ENCODE assay signal across 1 cellular context in the genomic region with DNA sequence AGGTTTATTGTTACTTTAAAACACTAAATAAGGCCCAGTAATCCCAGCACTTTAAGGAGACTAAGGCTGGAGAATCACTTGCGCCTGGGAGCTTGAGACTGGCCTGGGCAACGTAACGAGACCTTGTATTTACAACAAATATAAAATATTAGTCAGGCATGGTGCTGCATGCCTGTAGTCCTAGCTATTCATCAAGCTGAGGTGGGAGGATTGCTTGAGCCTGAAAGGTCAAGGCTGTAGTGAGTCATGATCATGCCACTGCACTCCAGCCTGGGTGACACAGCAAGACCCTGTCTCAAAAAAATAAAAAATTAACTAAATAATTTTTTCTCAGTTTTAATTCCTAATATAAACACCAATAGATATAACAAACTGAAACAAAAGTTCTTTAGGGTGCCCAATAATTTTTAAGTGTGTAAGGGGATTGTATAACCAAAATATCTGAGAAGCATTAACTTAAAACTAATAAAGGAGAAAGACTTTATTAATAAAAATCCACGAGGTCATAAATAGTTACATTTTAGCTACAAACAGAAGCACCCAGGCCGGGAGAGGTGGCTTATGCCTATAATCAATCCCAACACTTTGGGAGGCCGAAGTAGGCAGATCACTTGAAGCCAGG.
TF ChIP-seq lines count a peak whose summit lies in the region.

No MANE protein-coding gene starts in this region.

TF ChIP-seq in K562, 482 proteins besides CTCF, POLR2A, EP300 and RAD21 (continued from another document and continues in another):
- TF ChIP-seq, protein P1, sequence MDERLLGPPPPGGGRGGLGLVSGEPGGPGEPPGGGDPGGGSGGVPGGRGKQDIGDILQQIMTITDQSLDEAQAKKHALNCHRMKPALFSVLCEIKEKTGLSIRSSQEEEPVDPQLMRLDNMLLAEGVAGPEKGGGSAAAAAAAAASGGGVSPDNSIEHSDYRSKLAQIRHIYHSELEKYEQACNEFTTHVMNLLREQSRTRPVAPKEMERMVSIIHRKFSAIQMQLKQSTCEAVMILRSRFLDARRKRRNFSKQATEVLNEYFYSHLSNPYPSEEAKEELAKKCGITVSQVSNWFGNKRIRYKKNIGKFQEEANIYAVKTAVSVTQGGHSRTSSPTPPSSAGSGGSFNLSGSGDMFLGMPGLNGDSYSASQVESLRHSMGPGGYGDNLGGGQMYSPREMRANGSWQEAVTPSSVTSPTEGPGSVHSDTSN (CRISPR knock-in tag; IDR thresholded peaks at IDR 0.05; ENCODE audit: low read depth): no peak
- TF ChIP-seq, protein P1 (tag; conservative IDR thresholded peaks at IDR 0.05; ENCODE audit: low read depth): peak; percentile 85
- TF ChIP-seq MXI1 (IDR thresholded peaks at IDR 0.05; ENCODE audit: low read depth, low read length) (no peak), MYC (IDR thresholded peaks at IDR 0.05; ENCODE audit: low read depth, low read length) (peak; percentile 57; the same call in 1 of the 2 replicates), MYC (CRISPR knock-in tag; IDR thresholded peaks at IDR 0.05; ENCODE audit: borderline replicate concordance, low read depth) (no peak), ATF3 (IDR thresholded peaks at IDR 0.05) (peak; percentile 91), ATF3 (CRISPR knock-in tag; conservative IDR thresholded peaks at IDR 0.05) (no peak), ZNF592 (IDR thresholded peaks at IDR 0.05) (peak; percentile 94), NEUROD1 (IDR thresholded peaks at IDR 0.05; ENCODE audit: borderline replicate concordance, low read depth, low read length, partially characterized antibody) (peak; percentile 43), MTA3 (IDR thresholded peaks at IDR 0.05; ENCODE audit: borderline replicate concordance) (peak; percentile 30; the same call in 1 of the 2 replicates), CREM (IDR thresholded peaks at IDR 0.05; ENCODE audit: low read depth) (0 out of 2 replicates have a peak, but pooled peaks have one; percentile 16), NR2C2 (CRISPR knock-in tag; IDR thresholded peaks at IDR 0.05) (no peak), NR2C2 (tag; IDR thresholded peaks at IDR 0.05) (peak; percentile 89), TEAD4 (IDR thresholded peaks at IDR 0.05; ENCODE audit: low read length) (peak; percentile 32; the same call in 1 of the 2 replicates), TEAD4 (CRISPR knock-in tag; IDR thresholded peaks at IDR 0.05; ENCODE audit: borderline replicate concordance) (no peak), KHSRP (IDR thresholded peaks at IDR 0.05) (no peak), SIX5 (IDR thresholded peaks at IDR 0.05; ENCODE audit: borderline replicate concordance in 1 of 2, insufficient read depth in 1 of 2, low read depth in 1 of 2, low read length in 2 of 2) (no peak), SMARCE1 (IDR thresholded peaks at IDR 0.05) (peak; percentile 91), ZNF589 (CRISPR knock-in tag; IDR thresholded peaks at IDR 0.05; ENCODE audit: low read depth) (peak; percentile 49; the same call in 1 of the 2 replicates), ARID1B (IDR thresholded peaks at IDR 0.05) (peak; percentile 87), LEF1 (IDR thresholded peaks at IDR 0.05) (peak; percentile 56; the same call in 1 of the 2 replicates), SMAD3 (CRISPR knock-in tag; conservative IDR thresholded peaks at IDR 0.05) (0 out of 2 replicates have a peak, but pooled peaks have one; percentile 54), JUN (IDR thresholded peaks at IDR 0.05; ENCODE audit: borderline replicate concordance, low read depth, low read length) (peak; percentile 80; the same call in 1 of the 2 replicates), JUN (CRISPR knock-in tag; IDR thresholded peaks at IDR 0.05; ENCODE audit: borderline replicate concordance) (no peak), NFYB (IDR thresholded peaks at IDR 0.05; ENCODE audit: extremely low read depth, insufficient read length) (no peak), MYNN (IDR thresholded peaks at IDR 0.05) (no peak), MYNN (CRISPR knock-in tag; IDR thresholded peaks at IDR 0.05) (no peak), HBP1 (CRISPR knock-in tag; IDR thresholded peaks at IDR 0.05) (no peak), KDM4B (IDR thresholded peaks at IDR 0.05; ENCODE audit: borderline replicate concordance in 2 of 2, low read depth in 1 of 2) (no peak), MAFG (tag; conservative IDR thresholded peaks at IDR 0.05) (peak; percentile 60), MCM5 (IDR thresholded peaks at IDR 0.05; ENCODE audit: low read depth) (no peak), RCOR1 (IDR thresholded peaks at IDR 0.05; ENCODE audit: borderline replicate concordance in 1 of 2, low read depth in 2 of 2, low read length in 2 of 2) (peak in 1 of 2 experiments; percentile 7; a peak in 1 of 4 replicates), NFE2 (IDR thresholded peaks at IDR 0.05; ENCODE audit: low read depth) (peak; percentile 91), SMAD4 (CRISPR knock-in tag; conservative IDR thresholded peaks at IDR 0.05) (0 out of 2 replicates have a peak, but pooled peaks have one; percentile 33), STAT5A (IDR thresholded peaks at IDR 0.05; ENCODE audit: borderline replicate concordance, low read length) (no peak)
- TF ChIP-seq, protein P2, sequence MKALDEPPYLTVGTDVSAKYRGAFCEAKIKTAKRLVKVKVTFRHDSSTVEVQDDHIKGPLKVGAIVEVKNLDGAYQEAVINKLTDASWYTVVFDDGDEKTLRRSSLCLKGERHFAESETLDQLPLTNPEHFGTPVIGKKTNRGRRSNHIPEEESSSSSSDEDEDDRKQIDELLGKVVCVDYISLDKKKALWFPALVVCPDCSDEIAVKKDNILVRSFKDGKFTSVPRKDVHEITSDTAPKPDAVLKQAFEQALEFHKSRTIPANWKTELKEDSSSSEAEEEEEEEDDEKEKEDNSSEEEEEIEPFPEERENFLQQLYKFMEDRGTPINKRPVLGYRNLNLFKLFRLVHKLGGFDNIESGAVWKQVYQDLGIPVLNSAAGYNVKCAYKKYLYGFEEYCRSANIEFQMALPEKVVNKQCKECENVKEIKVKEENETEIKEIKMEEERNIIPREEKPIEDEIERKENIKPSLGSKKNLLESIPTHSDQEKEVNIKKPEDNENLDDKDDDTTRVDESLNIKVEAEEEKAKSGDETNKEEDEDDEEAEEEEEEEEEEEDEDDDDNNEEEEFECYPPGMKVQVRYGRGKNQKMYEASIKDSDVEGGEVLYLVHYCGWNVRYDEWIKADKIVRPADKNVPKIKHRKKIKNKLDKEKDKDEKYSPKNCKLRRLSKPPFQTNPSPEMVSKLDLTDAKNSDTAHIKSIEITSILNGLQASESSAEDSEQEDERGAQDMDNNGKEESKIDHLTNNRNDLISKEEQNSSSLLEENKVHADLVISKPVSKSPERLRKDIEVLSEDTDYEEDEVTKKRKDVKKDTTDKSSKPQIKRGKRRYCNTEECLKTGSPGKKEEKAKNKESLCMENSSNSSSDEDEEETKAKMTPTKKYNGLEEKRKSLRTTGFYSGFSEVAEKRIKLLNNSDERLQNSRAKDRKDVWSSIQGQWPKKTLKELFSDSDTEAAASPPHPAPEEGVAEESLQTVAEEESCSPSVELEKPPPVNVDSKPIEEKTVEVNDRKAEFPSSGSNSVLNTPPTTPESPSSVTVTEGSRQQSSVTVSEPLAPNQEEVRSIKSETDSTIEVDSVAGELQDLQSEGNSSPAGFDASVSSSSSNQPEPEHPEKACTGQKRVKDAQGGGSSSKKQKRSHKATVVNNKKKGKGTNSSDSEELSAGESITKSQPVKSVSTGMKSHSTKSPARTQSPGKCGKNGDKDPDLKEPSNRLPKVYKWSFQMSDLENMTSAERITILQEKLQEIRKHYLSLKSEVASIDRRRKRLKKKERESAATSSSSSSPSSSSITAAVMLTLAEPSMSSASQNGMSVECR (CRISPR knock-in tag; IDR thresholded peaks at IDR 0.05): no peak
- TF ChIP-seq, protein P3, sequence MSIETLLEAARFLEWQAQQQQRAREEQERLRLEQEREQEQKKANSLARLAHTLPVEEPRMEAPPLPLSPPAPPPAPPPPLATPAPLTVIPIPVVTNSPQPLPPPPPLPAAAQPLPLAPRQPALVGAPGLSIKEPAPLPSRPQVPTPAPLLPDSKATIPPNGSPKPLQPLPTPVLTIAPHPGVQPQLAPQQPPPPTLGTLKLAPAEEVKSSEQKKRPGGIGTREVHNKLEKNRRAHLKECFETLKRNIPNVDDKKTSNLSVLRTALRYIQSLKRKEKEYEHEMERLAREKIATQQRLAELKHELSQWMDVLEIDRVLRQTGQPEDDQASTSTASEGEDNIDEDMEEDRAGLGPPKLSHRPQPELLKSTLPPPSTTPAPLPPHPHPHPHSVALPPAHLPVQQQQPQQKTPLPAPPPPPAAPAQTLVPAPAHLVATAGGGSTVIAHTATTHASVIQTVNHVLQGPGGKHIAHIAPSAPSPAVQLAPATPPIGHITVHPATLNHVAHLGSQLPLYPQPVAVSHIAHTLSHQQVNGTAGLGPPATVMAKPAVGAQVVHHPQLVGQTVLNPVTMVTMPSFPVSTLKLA (conservative IDR thresholded peaks at IDR 0.05): peak in 1 of 2 experiments; percentile 43; a peak in 1 of 4 replicates
- TF ChIP-seq, protein P4, sequence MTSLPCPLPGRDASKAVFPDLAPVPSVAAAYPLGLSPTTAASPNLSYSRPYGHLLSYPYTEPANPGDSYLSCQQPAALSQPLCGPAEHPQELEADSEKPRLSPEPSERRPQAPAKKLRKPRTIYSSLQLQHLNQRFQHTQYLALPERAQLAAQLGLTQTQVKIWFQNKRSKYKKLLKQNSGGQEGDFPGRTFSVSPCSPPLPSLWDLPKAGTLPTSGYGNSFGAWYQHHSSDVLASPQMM (CRISPR knock-in tag; IDR thresholded peaks at IDR 0.05): no peak
- TF ChIP-seq, protein P5, sequence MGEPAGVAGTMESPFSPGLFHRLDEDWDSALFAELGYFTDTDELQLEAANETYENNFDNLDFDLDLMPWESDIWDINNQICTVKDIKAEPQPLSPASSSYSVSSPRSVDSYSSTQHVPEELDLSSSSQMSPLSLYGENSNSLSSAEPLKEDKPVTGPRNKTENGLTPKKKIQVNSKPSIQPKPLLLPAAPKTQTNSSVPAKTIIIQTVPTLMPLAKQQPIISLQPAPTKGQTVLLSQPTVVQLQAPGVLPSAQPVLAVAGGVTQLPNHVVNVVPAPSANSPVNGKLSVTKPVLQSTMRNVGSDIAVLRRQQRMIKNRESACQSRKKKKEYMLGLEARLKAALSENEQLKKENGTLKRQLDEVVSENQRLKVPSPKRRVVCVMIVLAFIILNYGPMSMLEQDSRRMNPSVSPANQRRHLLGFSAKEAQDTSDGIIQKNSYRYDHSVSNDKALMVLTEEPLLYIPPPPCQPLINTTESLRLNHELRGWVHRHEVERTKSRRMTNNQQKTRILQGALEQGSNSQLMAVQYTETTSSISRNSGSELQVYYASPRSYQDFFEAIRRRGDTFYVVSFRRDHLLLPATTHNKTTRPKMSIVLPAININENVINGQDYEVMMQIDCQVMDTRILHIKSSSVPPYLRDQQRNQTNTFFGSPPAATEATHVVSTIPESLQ (CRISPR knock-in tag; IDR thresholded peaks at IDR 0.05): no peak
